Comparison of ENCODE assay signal across 25 cellular contexts in the genomic region with DNA sequence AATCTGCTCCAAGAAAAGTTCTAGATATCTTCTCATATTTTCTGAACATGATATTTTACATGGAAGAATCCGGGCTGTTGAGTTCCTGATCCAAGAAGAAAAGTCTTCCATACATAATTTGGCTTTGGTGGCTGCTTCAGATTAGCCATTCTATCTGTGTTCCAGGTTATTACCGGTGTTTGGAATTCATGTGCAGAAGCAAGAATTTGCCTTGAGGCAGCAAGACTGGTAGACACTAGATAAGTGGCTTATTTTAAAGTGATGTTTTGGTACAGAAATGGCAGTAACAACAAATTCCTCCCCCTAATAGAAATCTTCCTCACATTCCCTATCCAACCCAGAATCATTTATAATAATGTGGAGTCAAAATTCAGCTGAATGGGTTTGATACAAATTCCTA. TPM values are rescaled to one million over a fixed set of nuclear protein-coding genes. Genes with fewer than 3 reads are reported as not detected.
DNase-seq lines count a peak whose midpoint lies in the region; ATAC-seq and TF ChIP-seq lines count a peak whose summit lies in the region.
"Had no signal": no experiment of that assay in that cellular context is flagged by ENCODE, and none has a peak within 500 bp of the region (broad histone marks: within the 10 kb centered on the region; RNA-seq: fewer than 3 reads in every experiment).

No MANE protein-coding gene starts in this region.

- no peak overlapping the region for H3K4me3 ChIP-seq in sigmoid colon
- no peak overlapping the region for H3K4me3 ChIP-seq in effector memory CD4-positive, alpha-beta T cell (ENCODE audit: insufficient read depth, low read depth, low read length, poor library complexity, severe bottlenecking)
- H3K4me3 ChIP-seq: GM23338, HAP-1, K562, MG63, Peyer's patch, SK-N-MC had no signal

- TF ChIP-seq CTCF in sigmoid colon (IDR thresholded peaks at IDR 0.05) (no peak), omental fat pad (IDR thresholded peaks at IDR 0.05) (no peak)

- H3K9me3 ChIP-seq in sigmoid colon, result no peaks in the 10 kb centered on the region
- H3K9me3 ChIP-seq in effector memory CD4-positive, alpha-beta T cell (ENCODE audit: control insufficient read depth, low read length), result no peaks in the 10 kb centered on the region
- H3K9me3 ChIP-seq: Caco-2, HAP-1, MG63, Peyer's patch had no signal

- peak overlapping the region in 3 of 4 donors; percentile 39 to 84 (median 63) for H3K27ac ChIP-seq in sigmoid colon
- no peak overlapping the region for H3K27ac ChIP-seq in effector memory CD4-positive, alpha-beta T cell (ENCODE audit: insufficient read depth, low read length, poor library complexity, severe bottlenecking)
- H3K27ac ChIP-seq: Peyer's patch, SK-N-MC had no signal

- no peaks in the 10 kb centered on the region for H3K36me3 ChIP-seq in sigmoid colon
- no peaks in the 10 kb centered on the region for H3K36me3 ChIP-seq in effector memory CD4-positive, alpha-beta T cell (ENCODE audit: control insufficient read depth, insufficient read depth, low read length)
- H3K36me3 ChIP-seq: HAP-1, MG63, Peyer's patch had no signal

- intact Hi-C loops in sigmoid colon (cut with DNase I), result no loop called here

- TF ChIP-seq POLR2A in sigmoid colon (IDR thresholded peaks at IDR 0.05), result no peak

- DNase-seq in EH (ENCODE audit: low read depth), result peak; percentile 53
- DNase-seq in NCI-H1048 (lab: John Stamatoyannopoulos, UW), result peak; percentile 18
- DNase-seq in left kidney (ENCODE audit: low read depth, low spot score), result peak; percentile 10
- no peak for DNase-seq in sigmoid colon
- DNase-seq in effector memory CD4-positive, alpha-beta T cell, result no peak
- no peak for DNase-seq in omental fat pad (ENCODE audit: low spot score)
- DNase-seq: Caco-2; CD4-positive, alpha-beta memory T cell; DMS 273 treated with DMSO at 0.1 percent for 48 hours; DMS79; GF-D8; Kasumi-1; MG63; NCI-H2029; NCI-H446 treated with DMSO at 0.1 percent for 48 hours; NCI-H526 treated with DMSO at 0.1 percent for 48 hours; Peyer's patch; SIG-M5 had no signal

- no peak for ATAC-seq in HG02610 (IDR thresholded peaks at IDR 0.05; ENCODE audit: unreplicated experiment)
- no peak for ATAC-seq in omental fat pad (ENCODE audit: low FRiP score)
- ATAC-seq: GM23338, HepG2, K562 had no signal

- H3K4me1 ChIP-seq in sigmoid colon, result peaks cover 0 to 98% (median 88%) of the 10 kb centered on the region in 4 donors
- no peaks in the 10 kb centered on the region for H3K4me1 ChIP-seq in effector memory CD4-positive, alpha-beta T cell (ENCODE audit: control insufficient read depth, insufficient read depth, low read length, poor library complexity, severe bottlenecking)

- no peak for TF ChIP-seq EP300 in sigmoid colon (IDR thresholded peaks at IDR 0.05)

- H3K27me3 ChIP-seq in sigmoid colon, result no peaks in the 10 kb centered on the region
- H3K27me3 ChIP-seq in effector memory CD4-positive, alpha-beta T cell (replicated peaks; ENCODE audit: control insufficient read depth, insufficient read depth, low read length, poor library complexity, severe bottlenecking), result no peaks in the 10 kb centered on the region
- H3K27me3 ChIP-seq: MG63, Peyer's patch had no signal

- 92 to 95% methylated on average over 2 of the region's 2 CpGs for WGBS in sigmoid colon, 2 donors

RNA-seq across cellular contexts. Expression of a gene that starts 29.2 kb away (rescaled TPM):
- total RNA-seq in sigmoid colon, result 10 to 100 TPM; 65.4 to 73.2 (median 67.1) TPM
- polyA plus RNA-seq in sigmoid colon, result 1 to 10 TPM; 2.1 to 6.0 (median 2.9) TPM
- total RNA-seq in omental fat pad, result 10 to 100 TPM; 13.7 to 39.0 (median 27.4) TPM
- total RNA-seq: OCI-LY7 had no signal
- polyA plus RNA-seq: CD4-positive, alpha-beta memory T cell had no signal

Comparison
In these comparisons a context has a peak if more than half of its experiments do, and no peak if none do; other contexts are left out.
1. DNase-seq: peak in EH (single experiment), NCI-H1048 (single experiment) and left kidney (single experiment); none in sigmoid colon (single experiment), effector memory CD4-positive, alpha-beta T cell (0 of 3) and omental fat pad (single experiment).